In the genomic region with DNA sequence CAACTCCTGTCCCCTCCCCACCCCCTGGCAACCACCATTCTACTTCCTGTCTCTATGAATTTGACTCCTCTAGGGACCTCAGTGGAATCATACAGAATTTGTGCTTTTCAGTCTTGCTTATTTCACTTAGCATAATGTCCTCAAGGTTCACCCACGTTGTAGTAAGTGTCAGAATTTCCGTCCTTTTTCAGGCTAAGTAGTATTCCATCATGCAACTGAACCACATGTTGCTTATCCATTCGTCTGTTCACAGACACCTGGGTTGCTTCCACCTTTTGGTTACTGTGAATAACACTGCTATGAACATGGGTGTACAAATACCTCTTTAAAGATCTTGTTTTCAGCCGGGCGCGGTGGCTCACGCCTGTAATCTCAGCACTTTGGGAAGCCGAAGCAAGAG, we compare ENCODE assay signal across 10 cellular contexts.
"Had no signal": no experiment of that assay in that cellular context is flagged by ENCODE, and none has a peak within 500 bp of the region (broad histone marks: within the 10 kb centered on the region; RNA-seq: fewer than 3 reads in every experiment).

No MANE protein-coding gene starts in this region.

- DNase-seq: GM23248, GOT3, H7, KBM-7 had no signal

- H3K4me2 ChIP-seq: KMS-11 had no signal

- H3K27ac ChIP-seq: GM23248, HL-60, KMS-11 had no signal

- H3K9ac ChIP-seq: GM23248, KMS-11 had no signal

- H3K36me3 ChIP-seq: HAP-1 had no signal

- H3K9me3 Mint-ChIP-seq: IgD-negative memory B cell had no signal

- H3K4me1 ChIP-seq: HAP-1 had no signal

- ATAC-seq: HCT116, HepG2 had no signal

- H3K4me3 Mint-ChIP-seq: IgD-negative memory B cell had no signal

- H3K4me3 ChIP-seq: GM23248, HAP-1 had no signal

- H3K9me3 ChIP-seq: HAP-1 had no signal
